Comparison of ENCODE assay signal across 1 cellular context in genomic region chr16:2206420-2206779, GRCh38.
TF ChIP-seq lines count a peak whose summit lies in the region.

No MANE protein-coding gene starts in this region.

TF ChIP-seq in K562, 482 proteins besides CTCF, POLR2A, EP300 and RAD21:
- TF ChIP-seq NFE2 (IDR thresholded peaks at IDR 0.05; ENCODE audit: low read depth), result no peak
- no peak for TF ChIP-seq FIP1L1 (IDR thresholded peaks at IDR 0.05; ENCODE audit: low read depth, low read length, poor library complexity, severe bottlenecking)
- no peak for TF ChIP-seq POLR2AphosphoS2 (IDR thresholded peaks at IDR 0.05; ENCODE audit: low read length)
- no peak for TF ChIP-seq NFIX (CRISPR knock-in tag; IDR thresholded peaks at IDR 0.05; ENCODE audit: low read depth)
- TF ChIP-seq ZNF696 (CRISPR knock-in tag; conservative IDR thresholded peaks at IDR 0.05), result no peak
TF ChIP-seq in K562: peak in this region for 0.
